Comparison of ENCODE assay signal across 13 cellular contexts in genomic region chr3:64196236-64196929, GRCh38. TPM values are rescaled to one million over a fixed set of nuclear protein-coding genes. Genes with fewer than 3 reads are reported as not detected.
"Had no signal": no experiment of that assay in that cellular context is flagged by ENCODE, and none has a peak within 500 bp of the region (broad histone marks: within the 10 kb centered on the region; RNA-seq: fewer than 3 reads in every experiment).

No MANE protein-coding gene starts in this region.

- H3K36me3 ChIP-seq: adrenal gland had no signal

- H3K4me1 ChIP-seq: adrenal gland had no signal

- H3K27ac ChIP-seq: adrenal gland, esophagus squamous epithelium, left ventricle myocardium inferior, WERI-Rb-1 had no signal

- H3K4me3 ChIP-seq: adrenal gland, esophagus squamous epithelium, left ventricle myocardium inferior had no signal

- H3K9me3 ChIP-seq: adrenal gland, esophagus squamous epithelium had no signal

- ATAC-seq: activated naive CD4-positive, alpha-beta T cell treated with anti-CD3 and anti-CD28 coated beads, Interleukin-2, amount 50 U/mL, for 72 hours; stimulated activated naive CD8-positive, alpha-beta T cell treated with anti-CD3 and anti-CD28 coated beads, Interleukin-15, Interleukin-2, amounts not matched to agents 100 U/mL and 50 U/mL, for 24 hours had no signal

- H3K27me3 ChIP-seq: adrenal gland, esophagus squamous epithelium had no signal

- DNase-seq: activated CD4-positive, alpha-beta T cell treated with anti-CD3 and anti-CD28 coated beads, Interleukin-2, amount 50 U/mL, for 4 hours; activated gamma-delta T cell treated with Interleukin-2 at 50 U/mL for 16 hours; adrenal gland; effector CD8-positive, alpha-beta T cell; esophagus squamous epithelium; left ventricle myocardium inferior; retina; stimulated activated CD4-positive, alpha-beta T cell treated with anti-CD3 and anti-CD28 coated beads, Interleukin-1b, Interleukin-23, amount 100 ng/mL, for 48 hours; stimulated activated naive CD8-positive, alpha-beta T cell treated with anti-CD3 and anti-CD28 coated beads, Interleukin-15, Interleukin-2, amounts not matched to agents 100 U/mL and 50 U/mL, for 24 hours; trophoblast cell; WERI-Rb-1 had no signal

RNA-seq across cellular contexts. Expression of gene PRICKLE2, which starts 28.9 kb away (rescaled TPM):
- total RNA-seq: activated naive CD4-positive, alpha-beta T cell treated with anti-CD3 and anti-CD28 coated beads, Interleukin-2, amount 50 U/mL, for 72 hours; T-helper 2 cell treated with Interferon-gamma antibody and Interleukin-4, amounts not matched to agents 100 ng/mL and 5 ng/mL, for 36 hours had no signal
